ENCODE assay signal across 19 cellular contexts in the genomic region with DNA sequence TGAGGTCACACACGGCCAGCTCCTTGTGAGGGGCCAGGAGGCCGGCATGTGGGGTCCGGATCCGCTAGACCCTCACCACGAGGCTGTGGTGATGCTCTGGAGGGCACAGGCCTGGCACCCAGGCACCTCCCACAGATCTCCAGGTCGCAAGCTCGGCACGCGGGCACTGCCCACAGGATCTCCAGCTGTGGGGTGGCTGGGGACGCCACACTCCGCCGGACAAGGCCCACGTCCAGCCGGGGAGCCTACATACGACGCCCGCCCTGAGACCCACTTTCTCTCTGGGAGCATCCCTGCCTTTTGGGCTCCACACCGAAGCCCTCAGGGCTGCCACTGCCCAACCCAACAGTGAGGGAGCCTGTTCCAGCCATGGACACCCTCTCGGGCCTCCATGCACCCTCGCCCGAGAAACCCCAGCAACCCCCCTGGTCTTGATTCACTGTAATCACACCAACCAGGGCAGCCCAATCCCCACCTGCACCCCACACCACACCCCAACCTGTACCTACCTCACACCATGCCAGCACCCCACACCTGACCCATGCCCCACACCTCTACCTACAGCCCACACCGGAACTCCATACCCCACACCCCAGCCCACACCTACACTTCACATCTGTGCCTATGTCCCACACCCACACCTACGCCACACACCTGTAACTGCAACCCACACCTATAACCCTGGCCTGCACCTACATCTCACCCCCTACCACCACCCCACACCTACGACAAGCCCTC. TPM values are rescaled to one million over a fixed set of nuclear protein-coding genes. Genes with fewer than 3 reads are reported as not detected.
DNase-seq lines count a peak whose midpoint lies in the region; ATAC-seq and TF ChIP-seq lines count a peak whose summit lies in the region.
"Had no signal": no experiment of that assay in that cellular context is flagged by ENCODE, and none has a peak within 500 bp of the region (broad histone marks: within the 10 kb centered on the region; RNA-seq: fewer than 3 reads in every experiment).

No MANE protein-coding gene starts in this region.

- H3K9me3 Mint-ChIP-seq in central memory CD8-positive, alpha-beta T cell: no peaks in the 10 kb centered on the region

- H3K4me3 ChIP-seq in HEK293 (ENCODE audit: low read depth, low read length): no peak overlapping the region
- no peak overlapping the region for H3K4me3 ChIP-seq in hepatocyte
- H3K4me3 ChIP-seq: body of pancreas, colonic mucosa, lung, transverse colon had no signal

- H3K27ac ChIP-seq in HEK293 (ENCODE audit: extremely low read depth, low read depth, low read length) (no peak overlapping the region), hepatocyte (no peak overlapping the region)
- H3K27ac ChIP-seq: body of pancreas, colonic mucosa, transverse colon had no signal

- TF ChIP-seq CTCF in HEK293 (tag by site-specific recombination; IDR thresholded peaks at IDR 0.05): no peak
- no peak for TF ChIP-seq CTCF in hepatocyte (IDR thresholded peaks at IDR 0.05; ENCODE audit: poor library complexity)

- no peak for ATAC-seq in central memory CD8-positive, alpha-beta T cell (replicated peaks; ENCODE audit: extremely low read depth, poor library complexity, severe bottlenecking)
- ATAC-seq in GM19397 (IDR thresholded peaks at IDR 0.05; ENCODE audit: unreplicated experiment): no peak
- ATAC-seq: activated CD4-positive, CD25-positive, alpha-beta regulatory T cell treated with anti-CD3 and anti-CD28 coated beads, Interleukin-2, amount 50 U/mL, for 24 hours; body of pancreas had no signal

- H3K27me3 Mint-ChIP-seq in central memory CD8-positive, alpha-beta T cell: no peaks in the 10 kb centered on the region
- H3K27me3 Mint-ChIP-seq: activated naive CD8-positive, alpha-beta T cell; naive B cell had no signal

- no peaks in the 10 kb centered on the region for H3K79me2 ChIP-seq in hepatocyte

- H3K27ac Mint-ChIP-seq in central memory CD8-positive, alpha-beta T cell (ENCODE audit: low read depth): peak overlapping the region; percentile 46
- H3K27ac Mint-ChIP-seq: activated naive CD8-positive, alpha-beta T cell; HFFc6 had no signal

- H3K9me3 ChIP-seq in HEK293 (ENCODE audit: control insufficient read depth, insufficient read depth, low read depth, low read length): no peaks in the 10 kb centered on the region
- H3K9me3 ChIP-seq in hepatocyte (ENCODE audit: low read depth): no peaks in the 10 kb centered on the region
- H3K9me3 ChIP-seq: body of pancreas, colonic mucosa, transverse colon had no signal

- CTCF ChIA-PET in HEK293 (lab: Yijun Ruan, JAX): no interaction called here

- no peaks in the 10 kb centered on the region for H3K9me2 ChIP-seq in hepatocyte (replicated peaks; ENCODE audit: insufficient read depth)

- no peak overlapping the region for H2AFZ ChIP-seq in hepatocyte

- H3K27me3 ChIP-seq in hepatocyte: no peaks in the 10 kb centered on the region
- H3K27me3 ChIP-seq: body of pancreas, colonic mucosa, transverse colon had no signal

- H4K20me1 ChIP-seq in hepatocyte (ENCODE audit: insufficient read depth, poor library complexity, severe bottlenecking): no peaks in the 10 kb centered on the region

- no peak for DNase-seq in central memory CD8-positive, alpha-beta T cell (ENCODE audit: low spot score in 2 of 2)
- peak; percentile 77 for DNase-seq in mesenteric fat pad (ENCODE audit: low spot score)
- DNase-seq in stimulated activated CD8-positive, alpha-beta memory T cell treated with anti-CD3 and anti-CD28 coated beads, Interleukin-4, amount 100 ng/mL, for 48 hours: peak; percentile 8
- DNase-seq in hepatocyte (ENCODE audit: low spot score): no peak
- no peak for DNase-seq in glomerular visceral epithelial cell (ENCODE audit: extremely low spot score)
- DNase-seq: colonic mucosa; DND-41; HFFc6; naive B cell; NCI-H1417; NCI-H524 treated with DMSO at 0.1 percent for 48 hours; stimulated activated naive CD4-positive, alpha-beta T cell had no signal

- POLR2A ChIA-PET in HEK293 (lab: Yijun Ruan, JAX): no interaction called here

- no peak overlapping the region for H3K4me3 Mint-ChIP-seq in central memory CD8-positive, alpha-beta T cell
- H3K4me3 Mint-ChIP-seq: activated naive CD8-positive, alpha-beta T cell; HFFc6 had no signal

- WGBS in hepatocyte (ENCODE audit: low lambda C conversion rate, missing lambda C conversion rate): 100% methylated on average over 7 of the region's 24 CpGs

- no peak overlapping the region for H3K4me2 ChIP-seq in hepatocyte

- H3K36me3 Mint-ChIP-seq in central memory CD8-positive, alpha-beta T cell (ENCODE audit: insufficient read depth): peaks cover 13% of the 10 kb centered on the region

- peaks cover 0 to 20% of the 10 kb centered on the region in 2 experiments; a peak in 1 of 3 replicates for H3K36me3 ChIP-seq in HEK293 (ENCODE audit: control insufficient read depth in 2 of 2, insufficient read depth in 1 of 2, low read length in 2 of 2)
- H3K36me3 ChIP-seq in hepatocyte (replicated peaks; ENCODE audit: insufficient read depth, low read depth): no peaks in the 10 kb centered on the region

- peaks cover 22% of the 10 kb centered on the region for H3K4me1 Mint-ChIP-seq in central memory CD8-positive, alpha-beta T cell

- H3K4me1 ChIP-seq in HEK293 (ENCODE audit: control insufficient read depth, insufficient read depth, low read length): no peaks in the 10 kb centered on the region
- no peaks in the 10 kb centered on the region for H3K4me1 ChIP-seq in hepatocyte (ENCODE audit: insufficient read depth)
- H3K4me1 ChIP-seq: body of pancreas, colonic mucosa, transverse colon had no signal

TF ChIP-seq in HEK293, 187 proteins besides CTCF, POLR2A, EP300 and RAD21:
- TF ChIP-seq, protein P1, sequence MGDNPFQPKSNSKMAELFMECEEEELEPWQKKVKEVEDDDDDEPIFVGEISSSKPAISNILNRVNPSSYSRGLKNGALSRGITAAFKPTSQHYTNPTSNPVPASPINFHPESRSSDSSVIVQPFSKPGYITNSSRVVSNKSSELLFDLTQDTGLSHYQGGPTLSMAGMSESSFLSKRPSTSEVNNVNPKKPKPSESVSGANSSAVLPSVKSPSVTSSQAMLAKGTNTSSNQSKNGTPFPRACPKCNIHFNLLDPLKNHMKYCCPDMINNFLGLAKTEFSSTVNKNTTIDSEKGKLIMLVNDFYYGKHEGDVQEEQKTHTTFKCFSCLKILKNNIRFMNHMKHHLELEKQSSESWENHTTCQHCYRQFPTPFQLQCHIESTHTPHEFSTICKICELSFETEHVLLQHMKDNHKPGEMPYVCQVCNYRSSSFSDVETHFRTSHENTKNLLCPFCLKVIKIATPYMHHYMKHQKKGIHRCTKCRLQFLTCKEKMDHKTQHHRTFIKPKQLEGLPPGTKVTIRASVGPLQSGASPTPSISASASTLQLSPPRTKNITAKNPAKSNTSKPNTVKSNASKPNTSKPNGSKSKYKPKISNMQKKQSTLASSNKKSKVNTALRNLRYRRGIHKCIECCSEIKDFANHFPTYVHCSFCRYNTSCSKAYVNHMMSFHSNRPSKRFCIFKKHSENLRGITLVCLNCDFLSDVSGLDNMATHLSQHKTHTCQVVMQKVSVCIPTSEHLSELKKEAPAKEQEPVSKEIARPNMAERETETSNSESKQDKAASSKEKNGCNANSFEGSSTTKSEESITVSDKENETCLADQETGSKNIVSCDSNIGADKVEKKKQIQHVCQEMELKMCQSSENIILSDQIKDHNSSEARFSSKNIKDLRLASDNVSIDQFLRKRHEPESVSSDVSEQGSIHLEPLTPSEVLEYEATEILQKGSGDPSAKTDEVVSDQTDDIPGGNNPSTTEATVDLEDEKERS (tag by site-specific recombination; IDR thresholded peaks at IDR 0.05): no peak
- TF ChIP-seq OSR2 (tag by site-specific recombination; IDR thresholded peaks at IDR 0.05) (no peak), TCF7L2 (IDR thresholded peaks at IDR 0.05; ENCODE audit: borderline replicate concordance, low read depth, low read length) (no peak), EGR2 (tag by site-specific recombination; IDR thresholded peaks at IDR 0.05; ENCODE audit: low read depth) (peak; percentile 90), ZNF549 (tag by site-specific recombination; IDR thresholded peaks at IDR 0.05) (no peak), ZNF157 (tag by site-specific recombination; IDR thresholded peaks at IDR 0.05) (peak; percentile 18; the same call in 1 of the 2 replicates), ZNF37A (tag by site-specific recombination; IDR thresholded peaks at IDR 0.05) (no peak), ZFHX2 (tag by site-specific recombination; conservative IDR thresholded peaks at IDR 0.05) (peak; percentile 76), MYNN (tag by site-specific recombination; IDR thresholded peaks at IDR 0.05; ENCODE audit: borderline replicate concordance) (no peak)
- TF ChIP-seq, protein P2, sequence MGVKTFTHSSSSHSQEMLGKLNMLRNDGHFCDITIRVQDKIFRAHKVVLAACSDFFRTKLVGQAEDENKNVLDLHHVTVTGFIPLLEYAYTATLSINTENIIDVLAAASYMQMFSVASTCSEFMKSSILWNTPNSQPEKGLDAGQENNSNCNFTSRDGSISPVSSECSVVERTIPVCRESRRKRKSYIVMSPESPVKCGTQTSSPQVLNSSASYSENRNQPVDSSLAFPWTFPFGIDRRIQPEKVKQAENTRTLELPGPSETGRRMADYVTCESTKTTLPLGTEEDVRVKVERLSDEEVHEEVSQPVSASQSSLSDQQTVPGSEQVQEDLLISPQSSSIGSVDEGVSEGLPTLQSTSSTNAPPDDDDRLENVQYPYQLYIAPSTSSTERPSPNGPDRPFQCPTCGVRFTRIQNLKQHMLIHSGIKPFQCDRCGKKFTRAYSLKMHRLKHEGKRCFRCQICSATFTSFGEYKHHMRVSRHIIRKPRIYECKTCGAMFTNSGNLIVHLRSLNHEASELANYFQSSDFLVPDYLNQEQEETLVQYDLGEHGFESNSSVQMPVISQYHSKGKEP (tag by site-specific recombination; IDR thresholded peaks at IDR 0.05): no peak
TF ChIP-seq in HEK293: peak in this region for 3.

RNA-seq across cellular contexts. Expression of a gene that starts 33.9 kb away (rescaled TPM):
- total RNA-seq in mesenteric fat pad (85.9 TPM), hepatocyte (23.4 and 31.1 TPM in 2 replicates)
- 36.5 and 36.9 TPM in 2 replicates for polyA plus RNA-seq in hepatocyte

RNA-seq across cellular contexts. Expression of a gene that starts 46.9 kb away (rescaled TPM):
- total RNA-seq in mesenteric fat pad (18.8 TPM), hepatocyte (55.2 and 58.7 TPM in 2 replicates)
- polyA plus RNA-seq in hepatocyte: 81.9 and 82.0 TPM in 2 replicates

Comparison
In these comparisons a context has a peak if more than half of its experiments do, and no peak if none do; other contexts are left out.
1. DNase-seq: peak in mesenteric fat pad (single experiment) and stimulated activated CD8-positive, alpha-beta memory T cell treated with anti-CD3 and anti-CD28 coated beads, Interleukin-4, amount 100 ng/mL, for 48 hours (single experiment); none in central memory CD8-positive, alpha-beta T cell (0 of 2), hepatocyte (single experiment) and glomerular visceral epithelial cell (single experiment).